20 cellular contexts compared by ENCODE assay signal in genomic region chr6:132235596-132236280, GRCh38.
DNase-seq lines count a peak whose midpoint lies in the region; ATAC-seq and TF ChIP-seq lines count a peak whose summit lies in the region.
"Had no signal": no experiment of that assay in that cellular context is flagged by ENCODE, and none has a peak within 500 bp of the region (broad histone marks: within the 10 kb centered on the region; RNA-seq: fewer than 3 reads in every experiment).

No MANE protein-coding gene starts in this region.

- peak overlapping the region; percentile 33; the same call in 1 of the 2 replicates for H2BK20ac ChIP-seq in IMR-90 (ENCODE audit: low read depth, low read length)

- H3K36me3 ChIP-seq in IMR-90 (ENCODE audit: control insufficient read depth, insufficient read depth, low read length) (no peaks in the 10 kb centered on the region), neuronal stem cell (replicated peaks in 1 of 2; ENCODE audit: control insufficient read depth in 2 of 2, insufficient read depth in 2 of 2, low read length in 2 of 2) (no peaks in the 10 kb centered on the region)

- H2AK5ac ChIP-seq in IMR-90 (ENCODE audit: low read depth, low read length) (peak overlapping the region; percentile 8; the same call in 1 of the 2 replicates), neuronal stem cell (ENCODE audit: low read depth, low read length) (no peak overlapping the region)

- H3K27me3 ChIP-seq in IMR-90 (ENCODE audit: control insufficient read depth, insufficient read depth, low read length) (peaks cover 1% of the 10 kb centered on the region; the same call in 1 of the 2 replicates), neuronal stem cell (ENCODE audit: control insufficient read depth in 3 of 3, insufficient read depth in 3 of 3, low read depth in 1 of 3, low read length in 3 of 3) (no peaks in the 10 kb centered on the region)

- in situ Hi-C loops in IMR-90 (cut with MboI; ENCODE audit: low sequenced_read_pairs), result no loop called here

- H4K5ac ChIP-seq in IMR-90 (ENCODE audit: low read depth, low read length), result peak overlapping the region; percentile 37; the same call in 1 of the 2 replicates

- H2BK12ac ChIP-seq in neuronal stem cell (ENCODE audit: low read length), result no peak overlapping the region

- TF ChIP-seq CTCF in IMR-90 (conservative IDR thresholded peaks at IDR 0.05; ENCODE audit: low read depth, low read length) (no peak), choroid plexus epithelial cell (conservative IDR thresholded peaks at IDR 0.05; ENCODE audit: low read depth, low read length) (no peak)

- H3K9me1 ChIP-seq in IMR-90 (ENCODE audit: insufficient read depth, low read length), result 0 out of 2 replicates have a peak, but pooled peaks cover 4% of the 10 kb centered on the region

- POLR2A ChIA-PET in IMR-90 (lab: Charles Lee; ENCODE audit: unreplicated experiment), result no interaction called here

- H2AFZ ChIP-seq in IMR-90 (replicated peaks; ENCODE audit: low read length, poor library complexity) (no peak overlapping the region), neuronal stem cell (ENCODE audit: low read length) (no peak overlapping the region)

- H3K14ac ChIP-seq in IMR-90 (replicated peaks; ENCODE audit: low read depth, low read length), result no peak overlapping the region
- no peak overlapping the region for H3K14ac ChIP-seq in neuronal stem cell (ENCODE audit: low read length)

- H3K4ac ChIP-seq in IMR-90 (ENCODE audit: low read depth, low read length) (peak overlapping the region; percentile 25; the same call in 1 of the 2 replicates), neuronal stem cell (ENCODE audit: low read length) (no peak overlapping the region)

- H3K4me2 ChIP-seq in IMR-90 (ENCODE audit: low read depth, low read length) (no peak overlapping the region), neuronal stem cell (ENCODE audit: insufficient read depth, low read length, poor library complexity, severe bottlenecking) (no peak overlapping the region)

- H3K4me1 ChIP-seq in IMR-90 (ENCODE audit: control insufficient read depth, insufficient read depth, low read length) (peaks cover 6% of the 10 kb centered on the region), neuronal stem cell (ENCODE audit: control insufficient read depth in 2 of 2, insufficient read depth in 1 of 2, low read depth in 1 of 2, low read length in 2 of 2) (peaks cover 6 to 15% of the 10 kb centered on the region in 2 donors)

- no peak overlapping the region for H2AK9ac ChIP-seq in IMR-90 (replicated peaks; ENCODE audit: low read depth, low read length, poor library complexity)

- TF ChIP-seq POLR2A in IMR-90 (IDR thresholded peaks at IDR 0.05; ENCODE audit: low read depth, low read length), result no peak

- H3K56ac ChIP-seq in IMR-90 (ENCODE audit: extremely low read depth, insufficient read depth, low read length), result no peak overlapping the region

- no peak overlapping the region for H3K27ac ChIP-seq in IMR-90 (ENCODE audit: insufficient read depth, low read length)
- no peak overlapping the region for H3K27ac ChIP-seq in neuronal stem cell (replicated peaks; ENCODE audit: low read length)
- H3K27ac ChIP-seq: C4-2B, SK-N-MC had no signal

- intact Hi-C loops in IMR-90 (cut with micrococcal nuclease), result no loop called here

- H4K20me1 ChIP-seq in IMR-90 (ENCODE audit: insufficient read depth, low read length), result no peaks in the 10 kb centered on the region

- WGBS in IMR-90 (ENCODE audit: extremely low coverage in 2 of 2, insufficient read length in 1 of 2), 2 experiments, result no CpG with 5 or more reads among the region's 2 CpGs
- WGBS in neuronal stem cell (ENCODE audit: extremely low coverage in 2 of 2, insufficient read length in 2 of 2, insufficient replicate concordance in 1 of 2), 2 donors, result no CpG with 5 or more reads among the region's 2 CpGs

- H4K8ac ChIP-seq in IMR-90 (ENCODE audit: low read depth in 2 of 2, low read length in 2 of 2), result peak overlapping the region in 1 of 2 experiments; percentile 40; a peak in 1 of 4 replicates
- H4K8ac ChIP-seq in neuronal stem cell (ENCODE audit: low read depth, low read length), result no peak overlapping the region

- CTCF ChIA-PET in IMR-90 (lab: Yijun Ruan, JAX), result interaction anchor here (0.9 to 1.0 kb wide), 2 partner anchors 44 to 286 kb away, joined by 3 to 4 read pairs; no protein-coding TSS in a partner anchor

- peak; percentile 51 for ATAC-seq in IMR-90 (ENCODE audit: low read depth)
- no peak for ATAC-seq in GM19328 (IDR thresholded peaks at IDR 0.05; ENCODE audit: unreplicated experiment)

- peak overlapping the region; percentile 20; the same call in 1 of the 2 replicates for H2BK120ac ChIP-seq in IMR-90 (ENCODE audit: low read depth, low read length)
- no peak overlapping the region for H2BK120ac ChIP-seq in neuronal stem cell (ENCODE audit: low read depth, low read length)

- H2BK15ac ChIP-seq in IMR-90 (ENCODE audit: low read depth, low read length), result no peak overlapping the region
- H2BK15ac ChIP-seq in neuronal stem cell (ENCODE audit: low read length), result no peak overlapping the region

- peak overlapping the region; percentile 48; the same call in 1 of the 2 replicates for H3K23ac ChIP-seq in IMR-90 (ENCODE audit: low read depth, low read length)
- no peak overlapping the region for H3K23ac ChIP-seq in neuronal stem cell (ENCODE audit: low read depth, low read length, poor library complexity)

- no peak overlapping the region for H2BK5ac ChIP-seq in IMR-90 (ENCODE audit: low read depth, low read length, poor library complexity, severe bottlenecking)
- no peak overlapping the region for H2BK5ac ChIP-seq in neuronal stem cell (ENCODE audit: low read length)

- TF ChIP-seq RAD21 in IMR-90 (IDR thresholded peaks at IDR 0.05; ENCODE audit: low read length), result no peak

- DNase-seq in COLO829 (ENCODE audit: low spot score) (peak; percentile 44), IMR-90 (no peak), choroid plexus epithelial cell (ENCODE audit: low read depth) (peak; percentile 27), kidney tubule cell (ENCODE audit: low spot score) (peak; percentile 13), neuronal stem cell (ENCODE audit: low spot score) (no peak), cerebellum (ENCODE audit: low spot score) (no peak)
- DNase-seq in stimulated activated naive CD4-positive, alpha-beta T cell (lab: John Stamatoyannopoulos, UW), result no peak
- DNase-seq: COR-L47; DMS153; H9; KG1; NCI-H1436; NCI-H2029; NCI-H2171; NCI-H446 treated with DMSO at 0.1 percent for 48 hours; NK-92 treated with Interleukin-12 subunit alpha and Interleukin-12 subunit beta, amount 100 ng/mL, for 24 hours; OCI-M1 had no signal

- H4K91ac ChIP-seq in IMR-90 (ENCODE audit: insufficient read depth, low read depth, low read length) (no peak overlapping the region), neuronal stem cell (ENCODE audit: low read depth, low read length, poor library complexity) (no peak overlapping the region)

- dilution Hi-C loops in IMR-90 (cut with HindIII; ENCODE audit: low sequenced_read_pairs, unreplicated experiment), result no loop called here

- H3K9ac ChIP-seq in IMR-90 (ENCODE audit: low read depth, low read length) (no peak overlapping the region), neuronal stem cell (ENCODE audit: low read depth, low read length, poor library complexity) (no peak overlapping the region)

- no peaks in the 10 kb centered on the region for H3K9me3 ChIP-seq in IMR-90 (ENCODE audit: control insufficient read depth, insufficient read depth, low read length)
- H3K9me3 ChIP-seq in neuronal stem cell (replicated peaks in 1 of 2; ENCODE audit: control insufficient read depth in 2 of 2, insufficient read depth in 1 of 2, low read depth in 1 of 2, low read length in 2 of 2), result no peaks in the 10 kb centered on the region

- BruUV-seq in IMR-90 (replicated peaks; lab: Mats Ljungman, UMichigan), result no TSS peak

- H3K79me1 ChIP-seq in IMR-90 (ENCODE audit: low read depth in 1 of 2, low read length in 2 of 2) (no peaks in the 10 kb centered on the region), neuronal stem cell (ENCODE audit: low read depth, low read length) (no peaks in the 10 kb centered on the region)

- H3K18ac ChIP-seq in IMR-90 (ENCODE audit: low read depth, low read length), result peak overlapping the region; percentile 23; the same call in 1 of the 2 replicates
- H3K18ac ChIP-seq in neuronal stem cell (ENCODE audit: low read length), result no peak overlapping the region

- H3K4me3 ChIP-seq in IMR-90 (ENCODE audit: insufficient read depth, low read depth, low read length) (no peak overlapping the region), choroid plexus epithelial cell (ENCODE audit: low read depth, low read length) (no peak overlapping the region), neuronal stem cell (ENCODE audit: low read length in 2 of 2) (no peak overlapping the region)
- H3K4me3 ChIP-seq: SK-N-MC had no signal

TF ChIP-seq in IMR-90, 13 proteins besides CTCF, POLR2A, EP300 and RAD21:
- TF ChIP-seq, protein P1, sequence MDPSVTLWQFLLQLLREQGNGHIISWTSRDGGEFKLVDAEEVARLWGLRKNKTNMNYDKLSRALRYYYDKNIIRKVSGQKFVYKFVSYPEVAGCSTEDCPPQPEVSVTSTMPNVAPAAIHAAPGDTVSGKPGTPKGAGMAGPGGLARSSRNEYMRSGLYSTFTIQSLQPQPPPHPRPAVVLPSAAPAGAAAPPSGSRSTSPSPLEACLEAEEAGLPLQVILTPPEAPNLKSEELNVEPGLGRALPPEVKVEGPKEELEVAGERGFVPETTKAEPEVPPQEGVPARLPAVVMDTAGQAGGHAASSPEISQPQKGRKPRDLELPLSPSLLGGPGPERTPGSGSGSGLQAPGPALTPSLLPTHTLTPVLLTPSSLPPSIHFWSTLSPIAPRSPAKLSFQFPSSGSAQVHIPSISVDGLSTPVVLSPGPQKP (IDR thresholded peaks at IDR 0.05; ENCODE audit: borderline replicate concordance, low read depth, low read length), result no peak
- TF ChIP-seq FOS (IDR thresholded peaks at IDR 0.05; ENCODE audit: low read depth, low read length) (no peak), NFE2L2 (IDR thresholded peaks at IDR 0.05; ENCODE audit: low read depth, low read length) (no peak), CHD1 (IDR thresholded peaks at IDR 0.05; ENCODE audit: low read depth, low read length) (no peak), MAFK (IDR thresholded peaks at IDR 0.05; ENCODE audit: low read depth, low read length) (no peak), SMC3 (IDR thresholded peaks at IDR 0.05; ENCODE audit: low read depth, low read length) (no peak)

Comparison
In these comparisons a context has a peak if more than half of its experiments do, and no peak if none do; other contexts are left out.
1. DNase-seq: peak in COLO829 (single experiment), choroid plexus epithelial cell (single experiment) and kidney tubule cell (single experiment); none in IMR-90 (single experiment), neuronal stem cell (single experiment), cerebellum (single experiment) and stimulated activated naive CD4-positive, alpha-beta T cell (0 of 6).